1 cellular context compared by ENCODE assay signal in the genomic region with DNA sequence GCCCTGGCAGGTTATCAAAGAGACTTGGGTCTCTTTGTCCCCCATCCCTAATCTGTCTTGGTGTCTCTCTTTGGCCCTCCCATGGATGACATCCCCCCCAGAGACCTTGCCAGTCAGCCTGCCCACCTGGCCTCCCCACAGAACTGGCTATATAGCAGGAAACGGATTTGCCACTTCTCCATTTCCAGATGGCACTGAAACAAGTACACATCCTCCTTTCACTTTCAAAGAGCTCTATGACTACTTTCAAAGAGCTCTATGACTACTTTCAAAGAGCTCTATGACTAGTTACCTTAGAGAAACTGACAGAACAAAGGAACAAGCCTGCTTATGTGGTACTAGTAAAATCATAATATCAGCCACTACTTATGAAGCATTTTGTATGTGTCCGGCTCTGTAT.
TF ChIP-seq lines count a peak whose summit lies in the region.

No MANE protein-coding gene starts in this region.

TF ChIP-seq in GM12878, 131 proteins besides CTCF, POLR2A, EP300 and RAD21 (continued from another document and continues in another):
- TF ChIP-seq, protein P1, sequence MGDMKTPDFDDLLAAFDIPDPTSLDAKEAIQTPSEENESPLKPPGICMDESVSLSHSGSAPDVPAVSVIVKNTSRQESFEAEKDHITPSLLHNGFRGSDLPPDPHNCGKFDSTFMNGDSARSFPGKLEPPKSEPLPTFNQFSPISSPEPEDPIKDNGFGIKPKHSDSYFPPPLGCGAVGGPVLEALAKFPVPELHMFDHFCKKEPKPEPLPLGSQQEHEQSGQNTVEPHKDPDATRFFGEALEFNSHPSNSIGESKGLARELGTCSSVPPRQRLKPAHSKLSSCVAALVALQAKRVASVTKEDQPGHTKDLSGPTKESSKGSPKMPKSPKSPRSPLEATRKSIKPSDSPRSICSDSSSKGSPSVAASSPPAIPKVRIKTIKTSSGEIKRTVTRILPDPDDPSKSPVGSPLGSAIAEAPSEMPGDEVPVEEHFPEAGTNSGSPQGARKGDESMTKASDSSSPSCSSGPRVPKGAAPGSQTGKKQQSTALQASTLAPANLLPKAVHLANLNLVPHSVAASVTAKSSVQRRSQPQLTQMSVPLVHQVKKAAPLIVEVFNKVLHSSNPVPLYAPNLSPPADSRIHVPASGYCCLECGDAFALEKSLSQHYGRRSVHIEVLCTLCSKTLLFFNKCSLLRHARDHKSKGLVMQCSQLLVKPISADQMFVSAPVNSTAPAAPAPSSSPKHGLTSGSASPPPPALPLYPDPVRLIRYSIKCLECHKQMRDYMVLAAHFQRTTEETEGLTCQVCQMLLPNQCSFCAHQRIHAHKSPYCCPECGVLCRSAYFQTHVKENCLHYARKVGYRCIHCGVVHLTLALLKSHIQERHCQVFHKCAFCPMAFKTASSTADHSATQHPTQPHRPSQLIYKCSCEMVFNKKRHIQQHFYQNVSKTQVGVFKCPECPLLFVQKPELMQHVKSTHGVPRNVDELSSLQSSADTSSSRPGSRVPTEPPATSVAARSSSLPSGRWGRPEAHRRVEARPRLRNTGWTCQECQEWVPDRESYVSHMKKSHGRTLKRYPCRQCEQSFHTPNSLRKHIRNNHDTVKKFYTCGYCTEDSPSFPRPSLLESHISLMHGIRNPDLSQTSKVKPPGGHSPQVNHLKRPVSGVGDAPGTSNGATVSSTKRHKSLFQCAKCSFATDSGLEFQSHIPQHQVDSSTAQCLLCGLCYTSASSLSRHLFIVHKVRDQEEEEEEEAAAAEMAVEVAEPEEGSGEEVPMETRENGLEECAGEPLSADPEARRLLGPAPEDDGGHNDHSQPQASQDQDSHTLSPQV (IDR thresholded peaks at IDR 0.05): no peak
- TF ChIP-seq ZNF622 (IDR thresholded peaks at IDR 0.05): no peak
- TF ChIP-seq, protein P2, sequence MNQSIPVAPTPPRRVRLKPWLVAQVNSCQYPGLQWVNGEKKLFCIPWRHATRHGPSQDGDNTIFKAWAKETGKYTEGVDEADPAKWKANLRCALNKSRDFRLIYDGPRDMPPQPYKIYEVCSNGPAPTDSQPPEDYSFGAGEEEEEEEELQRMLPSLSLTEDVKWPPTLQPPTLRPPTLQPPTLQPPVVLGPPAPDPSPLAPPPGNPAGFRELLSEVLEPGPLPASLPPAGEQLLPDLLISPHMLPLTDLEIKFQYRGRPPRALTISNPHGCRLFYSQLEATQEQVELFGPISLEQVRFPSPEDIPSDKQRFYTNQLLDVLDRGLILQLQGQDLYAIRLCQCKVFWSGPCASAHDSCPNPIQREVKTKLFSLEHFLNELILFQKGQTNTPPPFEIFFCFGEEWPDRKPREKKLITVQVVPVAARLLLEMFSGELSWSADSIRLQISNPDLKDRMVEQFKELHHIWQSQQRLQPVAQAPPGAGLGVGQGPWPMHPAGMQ (IDR thresholded peaks at IDR 0.05; ENCODE audit: borderline replicate concordance): no peak
- 0 out of 4 replicates have a peak, but pooled peaks of 1 of the 2 experiments have one; percentile 9 for TF ChIP-seq SRF (IDR thresholded peaks at IDR 0.05; ENCODE audit: low read depth in 2 of 2, low read length in 2 of 2)
- TF ChIP-seq EED (IDR thresholded peaks at IDR 0.05; ENCODE audit: low read depth): peak; percentile 94
- TF ChIP-seq BCL11A (IDR thresholded peaks at IDR 0.05; ENCODE audit: low read depth, low read length): peak; percentile 68; the same call in 1 of the 2 replicates
- TF ChIP-seq STAT3 (IDR thresholded peaks at IDR 0.05; ENCODE audit: low read depth, low read length): no peak
- TF ChIP-seq SREBF1 (IDR thresholded peaks at IDR 0.05; ENCODE audit: low read length): no peak
- TF ChIP-seq JUNB (IDR thresholded peaks at IDR 0.05): peak; percentile 82
- TF ChIP-seq NRF1 (conservative IDR thresholded peaks at IDR 0.05; ENCODE audit: low read depth, low read length): no peak
- TF ChIP-seq MYB (IDR thresholded peaks at IDR 0.05; ENCODE audit: borderline replicate concordance, low read depth, low read length): no peak
- no peak for TF ChIP-seq POLR2AphosphoS5 (IDR thresholded peaks at IDR 0.05; ENCODE audit: low read length)
- no peak for TF ChIP-seq HCFC1 (IDR thresholded peaks at IDR 0.05; ENCODE audit: low read length)
- TF ChIP-seq, protein P3, sequence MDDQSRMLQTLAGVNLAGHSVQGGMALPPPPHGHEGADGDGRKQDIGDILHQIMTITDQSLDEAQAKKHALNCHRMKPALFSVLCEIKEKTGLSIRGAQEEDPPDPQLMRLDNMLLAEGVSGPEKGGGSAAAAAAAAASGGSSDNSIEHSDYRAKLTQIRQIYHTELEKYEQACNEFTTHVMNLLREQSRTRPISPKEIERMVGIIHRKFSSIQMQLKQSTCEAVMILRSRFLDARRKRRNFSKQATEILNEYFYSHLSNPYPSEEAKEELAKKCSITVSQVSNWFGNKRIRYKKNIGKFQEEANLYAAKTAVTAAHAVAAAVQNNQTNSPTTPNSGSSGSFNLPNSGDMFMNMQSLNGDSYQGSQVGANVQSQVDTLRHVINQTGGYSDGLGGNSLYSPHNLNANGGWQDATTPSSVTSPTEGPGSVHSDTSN (IDR thresholded peaks at IDR 0.05; ENCODE audit: insufficient replicate concordance, low read depth, low read length): no peak
- no peak for TF ChIP-seq CHD4 (IDR thresholded peaks at IDR 0.05)
- TF ChIP-seq, protein P4, sequence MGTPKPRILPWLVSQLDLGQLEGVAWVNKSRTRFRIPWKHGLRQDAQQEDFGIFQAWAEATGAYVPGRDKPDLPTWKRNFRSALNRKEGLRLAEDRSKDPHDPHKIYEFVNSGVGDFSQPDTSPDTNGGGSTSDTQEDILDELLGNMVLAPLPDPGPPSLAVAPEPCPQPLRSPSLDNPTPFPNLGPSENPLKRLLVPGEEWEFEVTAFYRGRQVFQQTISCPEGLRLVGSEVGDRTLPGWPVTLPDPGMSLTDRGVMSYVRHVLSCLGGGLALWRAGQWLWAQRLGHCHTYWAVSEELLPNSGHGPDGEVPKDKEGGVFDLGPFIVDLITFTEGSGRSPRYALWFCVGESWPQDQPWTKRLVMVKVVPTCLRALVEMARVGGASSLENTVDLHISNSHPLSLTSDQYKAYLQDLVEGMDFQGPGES (IDR thresholded peaks at IDR 0.05): no peak
- TF ChIP-seq, protein P5, sequence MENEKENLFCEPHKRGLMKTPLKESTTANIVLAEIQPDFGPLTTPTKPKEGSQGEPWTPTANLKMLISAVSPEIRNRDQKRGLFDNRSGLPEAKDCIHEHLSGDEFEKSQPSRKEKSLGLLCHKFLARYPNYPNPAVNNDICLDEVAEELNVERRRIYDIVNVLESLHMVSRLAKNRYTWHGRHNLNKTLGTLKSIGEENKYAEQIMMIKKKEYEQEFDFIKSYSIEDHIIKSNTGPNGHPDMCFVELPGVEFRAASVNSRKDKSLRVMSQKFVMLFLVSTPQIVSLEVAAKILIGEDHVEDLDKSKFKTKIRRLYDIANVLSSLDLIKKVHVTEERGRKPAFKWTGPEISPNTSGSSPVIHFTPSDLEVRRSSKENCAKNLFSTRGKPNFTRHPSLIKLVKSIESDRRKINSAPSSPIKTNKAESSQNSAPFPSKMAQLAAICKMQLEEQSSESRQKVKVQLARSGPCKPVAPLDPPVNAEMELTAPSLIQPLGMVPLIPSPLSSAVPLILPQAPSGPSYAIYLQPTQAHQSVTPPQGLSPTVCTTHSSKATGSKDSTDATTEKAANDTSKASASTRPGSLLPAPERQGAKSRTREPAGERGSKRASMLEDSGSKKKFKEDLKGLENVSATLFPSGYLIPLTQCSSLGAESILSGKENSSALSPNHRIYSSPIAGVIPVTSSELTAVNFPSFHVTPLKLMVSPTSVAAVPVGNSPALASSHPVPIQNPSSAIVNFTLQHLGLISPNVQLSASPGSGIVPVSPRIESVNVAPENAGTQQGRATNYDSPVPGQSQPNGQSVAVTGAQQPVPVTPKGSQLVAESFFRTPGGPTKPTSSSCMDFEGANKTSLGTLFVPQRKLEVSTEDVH (IDR thresholded peaks at IDR 0.05; ENCODE audit: low read depth, partially characterized antibody): no peak
- TF ChIP-seq MXI1 (IDR thresholded peaks at IDR 0.05; ENCODE audit: low read depth, low read length): no peak
- peak; percentile 47; the same call in 1 of the 2 replicates for TF ChIP-seq CREB1 (IDR thresholded peaks at IDR 0.05; ENCODE audit: low read depth)
- TF ChIP-seq KLF5 (IDR thresholded peaks at IDR 0.05; ENCODE audit: partially characterized antibody): no peak
- TF ChIP-seq, protein P6, sequence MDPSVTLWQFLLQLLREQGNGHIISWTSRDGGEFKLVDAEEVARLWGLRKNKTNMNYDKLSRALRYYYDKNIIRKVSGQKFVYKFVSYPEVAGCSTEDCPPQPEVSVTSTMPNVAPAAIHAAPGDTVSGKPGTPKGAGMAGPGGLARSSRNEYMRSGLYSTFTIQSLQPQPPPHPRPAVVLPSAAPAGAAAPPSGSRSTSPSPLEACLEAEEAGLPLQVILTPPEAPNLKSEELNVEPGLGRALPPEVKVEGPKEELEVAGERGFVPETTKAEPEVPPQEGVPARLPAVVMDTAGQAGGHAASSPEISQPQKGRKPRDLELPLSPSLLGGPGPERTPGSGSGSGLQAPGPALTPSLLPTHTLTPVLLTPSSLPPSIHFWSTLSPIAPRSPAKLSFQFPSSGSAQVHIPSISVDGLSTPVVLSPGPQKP (IDR thresholded peaks at IDR 0.05; ENCODE audit: low read depth, low read length): no peak
- TF ChIP-seq MEF2A (IDR thresholded peaks at IDR 0.05; ENCODE audit: insufficient read depth, low read depth, low read length): peak; percentile 74
- TF ChIP-seq SPI1 (IDR thresholded peaks at IDR 0.05; ENCODE audit: borderline replicate concordance, insufficient read depth, low read depth, low read length): peak; percentile 95
- no peak for TF ChIP-seq BHLHE40 (IDR thresholded peaks at IDR 0.05; ENCODE audit: borderline replicate concordance in 1 of 2, low read depth in 2 of 2, low read length in 1 of 2)
- no peak for TF ChIP-seq YBX1 (IDR thresholded peaks at IDR 0.05)
- peak; percentile 82 for TF ChIP-seq IRF4 (IDR thresholded peaks at IDR 0.05; ENCODE audit: low read depth, low read length)
- 0 out of 2 replicates have a peak, but pooled peaks have one; percentile 51 for TF ChIP-seq MTA2 (IDR thresholded peaks at IDR 0.05; ENCODE audit: low read depth)
- TF ChIP-seq, protein P7, sequence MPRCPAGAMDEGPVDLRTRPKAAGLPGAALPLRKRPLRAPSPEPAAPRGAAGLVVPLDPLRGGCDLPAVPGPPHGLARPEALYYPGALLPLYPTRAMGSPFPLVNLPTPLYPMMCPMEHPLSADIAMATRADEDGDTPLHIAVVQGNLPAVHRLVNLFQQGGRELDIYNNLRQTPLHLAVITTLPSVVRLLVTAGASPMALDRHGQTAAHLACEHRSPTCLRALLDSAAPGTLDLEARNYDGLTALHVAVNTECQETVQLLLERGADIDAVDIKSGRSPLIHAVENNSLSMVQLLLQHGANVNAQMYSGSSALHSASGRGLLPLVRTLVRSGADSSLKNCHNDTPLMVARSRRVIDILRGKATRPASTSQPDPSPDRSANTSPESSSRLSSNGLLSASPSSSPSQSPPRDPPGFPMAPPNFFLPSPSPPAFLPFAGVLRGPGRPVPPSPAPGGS (IDR thresholded peaks at IDR 0.05; ENCODE audit: borderline replicate concordance, insufficient read depth, low read depth, low read length, poor library complexity, severe bottlenecking): peak; percentile 53
- peak; percentile 78 for TF ChIP-seq ZBED1 (IDR thresholded peaks at IDR 0.05; ENCODE audit: borderline replicate concordance)
- TF ChIP-seq RELA (IDR thresholded peaks at IDR 0.05; ENCODE audit: borderline replicate concordance, partially characterized antibody): no peak
- TF ChIP-seq, protein P8, sequence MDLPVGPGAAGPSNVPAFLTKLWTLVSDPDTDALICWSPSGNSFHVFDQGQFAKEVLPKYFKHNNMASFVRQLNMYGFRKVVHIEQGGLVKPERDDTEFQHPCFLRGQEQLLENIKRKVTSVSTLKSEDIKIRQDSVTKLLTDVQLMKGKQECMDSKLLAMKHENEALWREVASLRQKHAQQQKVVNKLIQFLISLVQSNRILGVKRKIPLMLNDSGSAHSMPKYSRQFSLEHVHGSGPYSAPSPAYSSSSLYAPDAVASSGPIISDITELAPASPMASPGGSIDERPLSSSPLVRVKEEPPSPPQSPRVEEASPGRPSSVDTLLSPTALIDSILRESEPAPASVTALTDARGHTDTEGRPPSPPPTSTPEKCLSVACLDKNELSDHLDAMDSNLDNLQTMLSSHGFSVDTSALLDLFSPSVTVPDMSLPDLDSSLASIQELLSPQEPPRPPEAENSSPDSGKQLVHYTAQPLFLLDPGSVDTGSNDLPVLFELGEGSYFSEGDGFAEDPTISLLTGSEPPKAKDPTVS (IDR thresholded peaks at IDR 0.05; ENCODE audit: low read depth, low read length): no peak
- no peak for TF ChIP-seq FOS (IDR thresholded peaks at IDR 0.05; ENCODE audit: borderline replicate concordance, extremely low read depth, insufficient read length)
- no peak for TF ChIP-seq RB1 (IDR thresholded peaks at IDR 0.05; ENCODE audit: borderline replicate concordance)
- TF ChIP-seq NR2F1 (conservative IDR thresholded peaks at IDR 0.05): no peak
- no peak for TF ChIP-seq RCOR1 (conservative IDR thresholded peaks at IDR 0.05; ENCODE audit: low read depth, low read length)
- no peak for TF ChIP-seq SMAD5 (IDR thresholded peaks at IDR 0.05; ENCODE audit: low read depth)
- TF ChIP-seq TBL1XR1 (IDR thresholded peaks at IDR 0.05; ENCODE audit: low read depth, low read length): 0 out of 2 replicates have a peak, but pooled peaks have one; percentile 26
- TF ChIP-seq HDAC2 (IDR thresholded peaks at IDR 0.05): no peak
- TF ChIP-seq PAX5 (IDR thresholded peaks at IDR 0.05; ENCODE audit: borderline replicate concordance, low read depth, low read length): peak; percentile 79; the same call in 1 of the 2 replicates
- TF ChIP-seq CREM (IDR thresholded peaks at IDR 0.05; ENCODE audit: low read depth): peak; percentile 54; the same call in 1 of the 2 replicates
- no peak for TF ChIP-seq ZNF217 (IDR thresholded peaks at IDR 0.05)
- TF ChIP-seq, protein P9, sequence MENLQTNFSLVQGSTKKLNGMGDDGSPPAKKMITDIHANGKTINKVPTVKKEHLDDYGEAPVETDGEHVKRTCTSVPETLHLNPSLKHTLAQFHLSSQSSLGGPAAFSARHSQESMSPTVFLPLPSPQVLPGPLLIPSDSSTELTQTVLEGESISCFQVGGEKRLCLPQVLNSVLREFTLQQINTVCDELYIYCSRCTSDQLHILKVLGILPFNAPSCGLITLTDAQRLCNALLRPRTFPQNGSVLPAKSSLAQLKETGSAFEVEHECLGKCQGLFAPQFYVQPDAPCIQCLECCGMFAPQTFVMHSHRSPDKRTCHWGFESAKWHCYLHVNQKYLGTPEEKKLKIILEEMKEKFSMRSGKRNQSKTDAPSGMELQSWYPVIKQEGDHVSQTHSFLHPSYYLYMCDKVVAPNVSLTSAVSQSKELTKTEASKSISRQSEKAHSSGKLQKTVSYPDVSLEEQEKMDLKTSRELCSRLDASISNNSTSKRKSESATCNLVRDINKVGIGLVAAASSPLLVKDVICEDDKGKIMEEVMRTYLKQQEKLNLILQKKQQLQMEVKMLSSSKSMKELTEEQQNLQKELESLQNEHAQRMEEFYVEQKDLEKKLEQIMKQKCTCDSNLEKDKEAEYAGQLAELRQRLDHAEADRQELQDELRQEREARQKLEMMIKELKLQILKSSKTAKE (IDR thresholded peaks at IDR 0.05; ENCODE audit: low read depth, poor library complexity, severe bottlenecking): peak; percentile 27
- TF ChIP-seq GATAD2B (conservative IDR thresholded peaks at IDR 0.05; ENCODE audit: low read depth): no peak; the same call in 1 of the 2 replicates
- peak; percentile 74; the same call in 1 of the 2 replicates for TF ChIP-seq CBX5 (IDR thresholded peaks at IDR 0.05; ENCODE audit: low read depth)
- TF ChIP-seq NFIC (IDR thresholded peaks at IDR 0.05; ENCODE audit: low read depth, low read length): peak; percentile 89
